8 cellular contexts compared by ENCODE assay signal in genomic region chr9:27548055-27548741, GRCh38. TPM values are rescaled to one million over a fixed set of nuclear protein-coding genes. Genes with fewer than 3 reads are reported as not detected.
DNase-seq lines count a peak whose midpoint lies in the region; ATAC-seq, FAIRE-seq and TF ChIP-seq lines count a peak whose summit lies in the region.

No MANE protein-coding gene starts in this region.

- H3K9ac ChIP-seq in endothelial cell of umbilical vein (replicated peaks; ENCODE audit: extremely low read depth, insufficient read depth, low read length) (no peak overlapping the region), neural progenitor cell (no peak overlapping the region)

- DNase-seq in Right ventricle myocardium inferior (ENCODE audit: missing footprints) (no peak), right atrium auricular region (ENCODE audit: low spot score) (no peak), NCI-H526 treated with DMSO at 0.1 percent for 48 hours (lab: John Stamatoyannopoulos, UW) (peak; percentile 10), endothelial cell of umbilical vein (ENCODE audit: low read depth, low spot score) (peak; percentile 41), neural progenitor cell (ENCODE audit: low spot score) (peak; percentile 62)
- no peak for DNase-seq in activated T-cell treated with anti-CD3 and anti-CD28 coated beads, Interleukin-2, amount 50 U/mL, for 72 hours

- H3K4me2 ChIP-seq in endothelial cell of umbilical vein (ENCODE audit: insufficient read depth, low read length): no peak overlapping the region
- no peak overlapping the region for H3K4me2 ChIP-seq in neural progenitor cell

- peaks cover 32% of the 10 kb centered on the region for H3K36me3 Mint-ChIP-seq in neural progenitor cell
- peaks cover 1 to 5% of the 10 kb centered on the region in 2 donors for H3K36me3 Mint-ChIP-seq in activated T-cell treated with anti-CD3 and anti-CD28 coated beads, Interleukin-2, amount 50 U/mL, for 72 hours (ENCODE audit: insufficient read depth in 2 of 2)

- H3K27me3 ChIP-seq in right atrium auricular region: no peaks in the 10 kb centered on the region
- no peaks in the 10 kb centered on the region for H3K27me3 ChIP-seq in endothelial cell of umbilical vein (ENCODE audit: control insufficient read depth in 2 of 2, insufficient read depth in 2 of 2, low read length in 2 of 2)
- H3K27me3 ChIP-seq in neural progenitor cell: no peaks in the 10 kb centered on the region

- H3K27me3 Mint-ChIP-seq in neural progenitor cell (ENCODE audit: insufficient read depth, low read depth): no peaks in the 10 kb centered on the region
- H3K27me3 Mint-ChIP-seq in activated T-cell treated with anti-CD3 and anti-CD28 coated beads, Interleukin-2, amount 50 U/mL, for 72 hours (ENCODE audit: low read depth): no peaks in the 10 kb centered on the region

- intact Hi-C loops in Right ventricle myocardium inferior (cut with DNase I) (loop anchor here (1.0 to 2.0 kb wide), 2 partner anchors 215 to 301 kb away; no protein-coding TSS in a partner anchor), endothelial cell of umbilical vein (cut with micrococcal nuclease) (loop anchor here (1.0 kb wide), 2 partner anchors 19 to 215 kb away; partner anchors contain the start of gene MOB3B)

- peaks cover 11% of the 10 kb centered on the region for H3F3A ChIP-seq in neural progenitor cell (ENCODE audit: low read depth)

- no peak overlapping the region for H2AFZ ChIP-seq in endothelial cell of umbilical vein (ENCODE audit: low read depth, low read length)
- H2AFZ ChIP-seq in neural progenitor cell (replicated peaks): no peak overlapping the region

- ATAC-seq in Right ventricle myocardium inferior (peak; percentile 76), GM18520 (IDR thresholded peaks at IDR 0.05; ENCODE audit: unreplicated experiment) (no peak), GM19455 (IDR thresholded peaks at IDR 0.05; ENCODE audit: unreplicated experiment) (no peak)
- no peak for ATAC-seq in activated T-cell treated with anti-CD3 and anti-CD28 coated beads, Interleukin-2, amount 50 U/mL, for 72 hours (replicated peaks in 1 of 2)

- no peak for TF ChIP-seq POLR2A in endothelial cell of umbilical vein (IDR thresholded peaks at IDR 0.05; ENCODE audit: low read depth, low read length)

- POLR2A ChIA-PET in endothelial cell of umbilical vein (lab: Charles Lee): no interaction called here

- FAIRE-seq in endothelial cell of umbilical vein (lab: Jason Lieb, UNC): no peak

- dilution Hi-C loops in endothelial cell of umbilical vein (cut with MboI; ENCODE audit: extremely low pct_ligation_motif_present, low sequenced_read_pairs): no loop called here

- H4K20me1 ChIP-seq in endothelial cell of umbilical vein (replicated peaks; ENCODE audit: control insufficient read depth, extremely low read depth, insufficient read depth, low read length): no peaks in the 10 kb centered on the region
- H4K20me1 ChIP-seq in neural progenitor cell (ENCODE audit: low read depth): no peaks in the 10 kb centered on the region

- H3K9me3 Mint-ChIP-seq in neural progenitor cell: no peaks in the 10 kb centered on the region
- no peaks in the 10 kb centered on the region for H3K9me3 Mint-ChIP-seq in activated T-cell treated with anti-CD3 and anti-CD28 coated beads, Interleukin-2, amount 50 U/mL, for 72 hours

- no peak overlapping the region for H3K27ac Mint-ChIP-seq in neural progenitor cell
- no peak overlapping the region for H3K27ac Mint-ChIP-seq in activated T-cell treated with anti-CD3 and anti-CD28 coated beads, Interleukin-2, amount 50 U/mL, for 72 hours

- H3K9me3 ChIP-seq in right atrium auricular region: no peaks in the 10 kb centered on the region
- no peaks in the 10 kb centered on the region for H3K9me3 ChIP-seq in endothelial cell of umbilical vein (replicated peaks; ENCODE audit: control insufficient read depth, insufficient read depth, low read length)
- no peaks in the 10 kb centered on the region for H3K9me3 ChIP-seq in neural progenitor cell (ENCODE audit: low read depth)

- H3K79me2 ChIP-seq in endothelial cell of umbilical vein (ENCODE audit: control insufficient read depth, insufficient read depth, low read length): no peaks in the 10 kb centered on the region
- H3K79me2 ChIP-seq in neural progenitor cell (ENCODE audit: low read depth): no peaks in the 10 kb centered on the region

- CTCF ChIA-PET in endothelial cell of umbilical vein (lab: Charles Lee): interaction anchor here (0.8 to 6.3 kb wide), 5 partner anchors 8 to 216 kb away, joined by 3 to 74 read pairs (median 3); partner anchors contain the start of gene C9orf72

- peaks cover 0 to 9% of the 10 kb centered on the region in 2 donors for H3K4me1 ChIP-seq in right atrium auricular region
- no peaks in the 10 kb centered on the region for H3K4me1 ChIP-seq in endothelial cell of umbilical vein (ENCODE audit: control insufficient read depth, extremely low read depth, insufficient read depth, low read length)
- no peaks in the 10 kb centered on the region for H3K4me1 ChIP-seq in neural progenitor cell

- H3K9me1 ChIP-seq in endothelial cell of umbilical vein (replicated peaks; ENCODE audit: control insufficient read depth, extremely low read depth, insufficient read depth, low read length): no peaks in the 10 kb centered on the region

- peaks cover 10% of the 10 kb centered on the region for H3K36me3 ChIP-seq in right atrium auricular region
- no peaks in the 10 kb centered on the region for H3K36me3 ChIP-seq in endothelial cell of umbilical vein (ENCODE audit: control insufficient read depth in 2 of 2, extremely low read depth in 1 of 2, insufficient read depth in 2 of 2, low read length in 2 of 2)
- H3K36me3 ChIP-seq in neural progenitor cell: peaks cover 22% of the 10 kb centered on the region

- no peak overlapping the region for H3K4me3 ChIP-seq in right atrium auricular region
- H3K4me3 ChIP-seq in endothelial cell of umbilical vein (replicated peaks in 1 of 3; ENCODE audit: insufficient read depth in 1 of 3, low read depth in 1 of 3, low read length in 3 of 3): no peak overlapping the region
- no peak overlapping the region for H3K4me3 ChIP-seq in neural progenitor cell

- TF ChIP-seq CTCF in right atrium auricular region (IDR thresholded peaks at IDR 0.05): peak in 1 of 2 donors; percentile 66
- peak in 1 of 2 donors; percentile 29 for TF ChIP-seq CTCF in endothelial cell of umbilical vein (IDR thresholded peaks at IDR 0.05; ENCODE audit: extremely low read depth in 1 of 2, insufficient read depth in 1 of 2, low read depth in 1 of 2, low read length in 2 of 2)
- peak; percentile 66 for TF ChIP-seq CTCF in neural progenitor cell (IDR thresholded peaks at IDR 0.05)

- H3K4me3 Mint-ChIP-seq in neural progenitor cell: no peak overlapping the region
- H3K4me3 Mint-ChIP-seq in activated T-cell treated with anti-CD3 and anti-CD28 coated beads, Interleukin-2, amount 50 U/mL, for 72 hours: no peak overlapping the region

- no peaks in the 10 kb centered on the region for H3K4me1 Mint-ChIP-seq in neural progenitor cell
- H3K4me1 Mint-ChIP-seq in activated T-cell treated with anti-CD3 and anti-CD28 coated beads, Interleukin-2, amount 50 U/mL, for 72 hours (ENCODE audit: low read depth): no peaks in the 10 kb centered on the region

- H3K27ac ChIP-seq in right atrium auricular region (peak overlapping the region in 1 of 2 donors; percentile 28), endothelial cell of umbilical vein (ENCODE audit: insufficient read depth, low read depth, low read length) (no peak overlapping the region), neural progenitor cell (peak overlapping the region; percentile 39)

- BruUV-seq in endothelial cell of umbilical vein (replicated peaks; lab: Mats Ljungman, UMichigan): no TSS peak

RNA-seq across cellular contexts. Expression of gene MOB3B, which starts 18.6 kb away (rescaled TPM):
- total RNA-seq in Right ventricle myocardium inferior (1.5 TPM), right atrium auricular region (1 to 10 TPM in 1 of 2 donors, under 1 TPM in 1; 0.85 to 2.9 TPM), endothelial cell of umbilical vein (not detected in 2 replicates), neural progenitor cell (ENCODE audit: low replicate concordance) (14.0 and 15.3 TPM in 2 replicates)
- 0.03 TPM in 2 replicates for polyA plus RNA-seq in endothelial cell of umbilical vein
- 0.01 TPM in 1 of 2 replicates, not detected in the other for polyA plus RNA-seq in endothelial cell of umbilical vein (2011; cell fraction: cytosol; rRNA removed)
- polyA plus RNA-seq in endothelial cell of umbilical vein (2011; cell fraction: nucleus; rRNA removed): 0.16 and 0.17 TPM in 2 replicates
- 0.03 TPM in 1 of 2 replicates, not detected in the other for polyA plus RNA-seq in endothelial cell of umbilical vein (2012)
- polyA minus RNA-seq in endothelial cell of umbilical vein: 0.05 and 0.17 TPM in 2 replicates
- polyA minus RNA-seq in endothelial cell of umbilical vein (2011; cell fraction: cytosol; rRNA and poly(A)+ RNA removed): 8.6 TPM
- polyA minus RNA-seq in endothelial cell of umbilical vein (2011; cell fraction: nucleus; rRNA and poly(A)+ RNA removed): 0.10 and 0.14 TPM in 2 replicates
- 1 to 10 TPM; 1.3 to 1.6 TPM for total RNA-seq in activated T-cell treated with anti-CD3 and anti-CD28 coated beads, Interleukin-2, amount 50 U/mL, for 72 hours

RNA-seq across cellular contexts. Expression of gene IFNK, which starts 24.1 kb away (rescaled TPM):
- total RNA-seq in Right ventricle myocardium inferior (not detected), right atrium auricular region (not detected), endothelial cell of umbilical vein (not detected in 2 replicates), neural progenitor cell (ENCODE audit: low replicate concordance) (not detected in 2 replicates)
- polyA plus RNA-seq in endothelial cell of umbilical vein: not detected in 2 replicates
- not detected in 2 replicates for polyA plus RNA-seq in endothelial cell of umbilical vein (2011; cell fraction: cytosol; rRNA removed)
- not detected in 2 replicates for polyA plus RNA-seq in endothelial cell of umbilical vein (2011; cell fraction: nucleus; rRNA removed)
- not detected in 2 replicates for polyA plus RNA-seq in endothelial cell of umbilical vein (2012)
- polyA minus RNA-seq in endothelial cell of umbilical vein: not detected in 2 replicates
- polyA minus RNA-seq in endothelial cell of umbilical vein (2011; cell fraction: cytosol; rRNA and poly(A)+ RNA removed): not detected
- polyA minus RNA-seq in endothelial cell of umbilical vein (2011; cell fraction: nucleus; rRNA and poly(A)+ RNA removed): not detected in 2 replicates
- not detected for total RNA-seq in activated T-cell treated with anti-CD3 and anti-CD28 coated beads, Interleukin-2, amount 50 U/mL, for 72 hours

RNA-seq across cellular contexts. Expression of gene C9orf72, which starts 25.1 kb away (rescaled TPM):
- total RNA-seq in Right ventricle myocardium inferior (18.7 TPM), right atrium auricular region (10 to 100 TPM in 1 of 2 donors, 1 to 10 TPM in 1; 8.4 to 10.3 TPM), endothelial cell of umbilical vein (7.3 and 8.7 TPM in 2 replicates), neural progenitor cell (ENCODE audit: low replicate concordance) (64.2 and 107 TPM in 2 replicates)
- polyA plus RNA-seq in endothelial cell of umbilical vein: 2.1 and 2.7 TPM in 2 replicates
- 2.2 and 2.8 TPM in 2 replicates for polyA plus RNA-seq in endothelial cell of umbilical vein (2011; cell fraction: cytosol; rRNA removed)
- 9.7 and 14.5 TPM in 2 replicates for polyA plus RNA-seq in endothelial cell of umbilical vein (2011; cell fraction: nucleus; rRNA removed)
- polyA plus RNA-seq in endothelial cell of umbilical vein (2012): 6.9 and 11.8 TPM in 2 replicates
- 5.6 and 7.7 TPM in 2 replicates for polyA minus RNA-seq in endothelial cell of umbilical vein
- polyA minus RNA-seq in endothelial cell of umbilical vein (2011; cell fraction: cytosol; rRNA and poly(A)+ RNA removed): 2.3 TPM
- 11.8 and 19.5 TPM in 2 replicates for polyA minus RNA-seq in endothelial cell of umbilical vein (2011; cell fraction: nucleus; rRNA and poly(A)+ RNA removed)
- 10 to 100 TPM; 11.5 to 21.3 TPM for total RNA-seq in activated T-cell treated with anti-CD3 and anti-CD28 coated beads, Interleukin-2, amount 50 U/mL, for 72 hours

Comparison
In these comparisons a context has a peak if more than half of its experiments do, and no peak if none do; other contexts are left out.
1. DNase-seq: peak in NCI-H526 treated with DMSO at 0.1 percent for 48 hours (single experiment), endothelial cell of umbilical vein (single experiment) and neural progenitor cell (single experiment); none in Right ventricle myocardium inferior (single experiment), right atrium auricular region (single experiment) and activated T-cell treated with anti-CD3 and anti-CD28 coated beads, Interleukin-2, amount 50 U/mL, for 72 hours (0 of 2).